Comparison of ENCODE assay signal across 15 cellular contexts in the genomic region with DNA sequence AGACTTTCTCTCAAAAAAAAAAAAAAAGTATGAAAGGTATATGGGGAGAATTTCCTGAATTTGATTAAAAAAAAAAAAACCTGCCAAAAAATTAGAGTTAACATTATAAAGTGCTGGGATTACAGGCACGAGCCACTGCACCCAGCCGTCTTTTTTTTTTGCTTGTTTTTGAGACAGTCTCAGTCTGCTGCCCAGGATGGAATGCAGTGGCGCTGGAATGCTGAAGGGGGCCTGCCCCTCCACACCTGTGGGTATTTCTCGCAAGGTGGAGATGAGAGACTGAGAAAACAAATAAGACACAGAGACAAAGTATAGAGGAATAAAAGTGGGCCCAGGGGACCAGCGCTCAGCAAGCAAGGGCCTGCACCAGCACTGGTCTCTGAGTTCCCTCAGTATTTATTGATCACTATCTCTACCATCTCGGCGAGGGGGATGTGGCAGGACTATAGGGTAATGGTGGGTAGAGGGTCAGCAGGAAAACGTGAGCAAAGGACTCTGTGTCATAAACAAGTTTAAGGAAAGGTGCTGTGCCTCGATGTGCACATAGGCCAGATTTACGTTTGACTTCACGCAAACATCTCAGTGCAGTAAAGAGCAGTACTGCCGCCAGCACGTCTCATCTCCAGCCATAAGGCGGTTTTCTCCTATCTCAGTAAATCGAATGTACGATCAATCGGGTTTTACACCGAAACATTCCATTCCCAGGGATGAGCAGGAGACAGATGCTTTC.
"Had no signal": no experiment of that assay in that cellular context is flagged by ENCODE, and none has a peak within 500 bp of the region (broad histone marks: within the 10 kb centered on the region; RNA-seq: fewer than 3 reads in every experiment).

No MANE protein-coding gene starts in this region.

- H3K4me3 ChIP-seq: coronary artery, heart left ventricle, pancreas, testis, transverse colon had no signal

- H3K27ac ChIP-seq: coronary artery, heart left ventricle, pancreas, testis, transverse colon had no signal

- H3K36me3 ChIP-seq: heart left ventricle, pancreas, transverse colon had no signal

- H3K9me3 ChIP-seq: heart left ventricle, pancreas, testis, transverse colon had no signal

- H3K27me3 ChIP-seq: heart left ventricle, pancreas, testis, transverse colon had no signal

- DNase-seq: effector CD4-positive, alpha-beta T cell; heart left ventricle; hippocampal formation; kidney glomerular epithelial cell; natural killer cell; occipital lobe; pancreas; right cardiac atrium; stimulated activated CD4-positive, alpha-beta T cell treated with anti-CD3 and anti-CD28 coated beads, Interleukin-4, amount 100 ng/mL, for 1 hour; stimulated activated naive CD8-positive, alpha-beta T cell treated with anti-CD3 and anti-CD28 coated beads, Interleukin-15, amount 100 ng/mL, for 72 hours; testis; transverse colon had no signal

- ATAC-seq: heart left ventricle; left lobe of liver; natural killer cell; pancreas; right cardiac atrium; stimulated activated memory B cell treated with anti-CD40 and anti-IgM and Interleukin-4, amounts not matched to agents 10 μg/mL and 1 μg/mL and 100 μg/mL, for 72 hours; stimulated activated naive CD8-positive, alpha-beta T cell treated with anti-CD3 and anti-CD28 coated beads, Interleukin-15, amount 100 ng/mL, for 72 hours had no signal

- H3K4me1 ChIP-seq: testis had no signal
